ENCODE assay signal across 26 cellular contexts in genomic region chr1:234276389-234276788, GRCh38.
"Had no signal": no experiment of that assay in that cellular context is flagged by ENCODE, and none has a peak within 500 bp of the region (broad histone marks: within the 10 kb centered on the region; RNA-seq: fewer than 3 reads in every experiment).

No MANE protein-coding gene starts in this region.

- H3K4me1 Mint-ChIP-seq: activated T-helper 17 cell treated with anti-CD3 and anti-CD28 coated beads, Interleukin-2, amount 50 U/mL, for 72 hours had no signal

- H3K9me3 Mint-ChIP-seq: activated CD8-positive, alpha-beta T cell treated with anti-CD3 and anti-CD28 coated beads for 36 hours; activated T-cell treated with anti-CD3 and anti-CD28 coated beads, Interleukin-2, amount 50 U/mL, for 4 hours; activated T-helper 17 cell treated with anti-CD3 and anti-CD28 coated beads, Interleukin-2, amount 50 U/mL, for 72 hours; effector memory CD8-positive, alpha-beta T cell; natural killer cell treated with Interleukin-12 subunit alpha and Interleukin-12 subunit beta and Interleukin-15 and Interleukin-18, amount 100 ng/mL, for 72 hours; stimulated activated naive B cell treated with anti-CD40 and anti-IgM and Interleukin-4, amounts not matched to agents 10 μg/mL and 1 μg/mL and 100 μg/mL, for 72 hours had no signal

- H3K4me3 Mint-ChIP-seq: activated CD8-positive, alpha-beta T cell treated with anti-CD3 and anti-CD28 coated beads for 36 hours; activated T-cell treated with anti-CD3 and anti-CD28 coated beads, Interleukin-2, amount 50 U/mL, for 4 hours; activated T-helper 17 cell treated with anti-CD3 and anti-CD28 coated beads, Interleukin-2, amount 50 U/mL, for 72 hours; effector memory CD8-positive, alpha-beta T cell; natural killer cell treated with Interleukin-12 subunit alpha and Interleukin-12 subunit beta and Interleukin-15 and Interleukin-18, amount 100 ng/mL, for 72 hours; stimulated activated naive B cell treated with anti-CD40 and anti-IgM and Interleukin-4, amounts not matched to agents 10 μg/mL and 1 μg/mL and 100 μg/mL, for 72 hours; WTC11 had no signal

- FAIRE-seq: astrocyte had no signal

- H3K27ac Mint-ChIP-seq: activated CD8-positive, alpha-beta T cell treated with anti-CD3 and anti-CD28 coated beads for 36 hours; activated T-helper 17 cell treated with anti-CD3 and anti-CD28 coated beads, Interleukin-2, amount 50 U/mL, for 72 hours; effector memory CD8-positive, alpha-beta T cell; natural killer cell treated with Interleukin-12 subunit alpha and Interleukin-12 subunit beta and Interleukin-15 and Interleukin-18, amount 100 ng/mL, for 72 hours; stimulated activated naive B cell treated with anti-CD40 and anti-IgM and Interleukin-4, amounts not matched to agents 10 μg/mL and 1 μg/mL and 100 μg/mL, for 72 hours; WTC11 had no signal

- DNase-seq: activated CD4-positive, alpha-beta T cell treated with anti-CD3 and anti-CD28 coated beads for 1 hour; activated CD4-positive, alpha-beta T cell treated with anti-CD3 and anti-CD28 coated beads, Interleukin-2, amount 50 U/mL, for 1 hour; activated CD8-positive, alpha-beta T cell treated with anti-CD3 and anti-CD28 coated beads for 36 hours; activated gamma-delta T cell treated with Interleukin-2 at 50 U/mL for 16 hours; activated naive CD4-positive, alpha-beta T cell treated with anti-CD3 and anti-CD28 coated beads, Interleukin-2, amount 50 U/mL, for 16 hours; activated T-cell treated with anti-CD3 and anti-CD28 coated beads, Interleukin-2, amount 50 U/mL, for 4 hours; amniotic stem cell; brain microvascular endothelial cell; cortex of kidney; effector memory CD8-positive, alpha-beta T cell; erythroblast; islet precursor cell; left ventricle myocardium inferior; mesendoderm; mucosa of descending colon; right cardiac atrium; stimulated activated CD4-positive, alpha-beta T cell treated with anti-CD3 and anti-CD28 coated beads, Interleukin-15, amount 100 ng/mL, for 24 hours; stimulated activated CD4-positive, alpha-beta T cell treated with anti-CD3 and anti-CD28 coated beads, Interleukin-2, amount 100 ng/mL, for 24 hours; stimulated activated naive B cell treated with anti-CD40 and anti-IgM and Interleukin-4, amounts not matched to agents 10 μg/mL and 1 μg/mL and 100 μg/mL, for 72 hours; stomach; tibial artery; upper lobe of right lung had no signal

- H3K36me3 Mint-ChIP-seq: natural killer cell treated with Interleukin-12 subunit alpha and Interleukin-12 subunit beta and Interleukin-15 and Interleukin-18, amount 100 ng/mL, for 72 hours; stimulated activated naive B cell treated with anti-CD40 and anti-IgM and Interleukin-4, amounts not matched to agents 10 μg/mL and 1 μg/mL and 100 μg/mL, for 72 hours; WTC11 had no signal
